ENCODE assay signal across 16 cellular contexts in genomic region chr19:48248081-48248833, GRCh38. TPM values are rescaled to one million over a fixed set of nuclear protein-coding genes. Genes with fewer than 3 reads are reported as not detected.
DNase-seq lines count a peak whose midpoint lies in the region; ATAC-seq, FAIRE-seq and TF ChIP-seq lines count a peak whose summit lies in the region.
"Had no signal": no experiment of that assay in that cellular context is flagged by ENCODE, and none has a peak within 500 bp of the region (broad histone marks: within the 10 kb centered on the region; RNA-seq: fewer than 3 reads in every experiment).

No MANE protein-coding gene starts in this region.

- TF ChIP-seq EP300 in HepG2 (IDR thresholded peaks at IDR 0.05; ENCODE audit: low read depth in 2 of 2, low read length in 2 of 2) (no peak), HepG2 (CRISPR knock-in tag; IDR thresholded peaks at IDR 0.05; ENCODE audit: borderline replicate concordance) (no peak)

- H3K9me3 ChIP-seq in right lobe of liver (no peaks in the 10 kb centered on the region), HepG2 (ENCODE audit: low read length) (no peaks in the 10 kb centered on the region)
- H3K9me3 ChIP-seq: MG63, SJSA1 had no signal

- no peaks in the 10 kb centered on the region for H3K36me3 ChIP-seq in right lobe of liver
- peaks cover 2 to 13% of the 10 kb centered on the region in 2 experiments; a peak in 3 of 5 replicates for H3K36me3 ChIP-seq in HepG2 (replicated peaks in 1 of 2; ENCODE audit: control insufficient read depth in 1 of 2, insufficient read depth in 2 of 2, low read length in 2 of 2)

- H3K27ac Mint-ChIP-seq in activated B cell treated with CpG ODN at 0.5 μM for 24 hours (peak overlapping the region; percentile 83), memory B cell (peak overlapping the region; percentile 95)
- H3K27ac Mint-ChIP-seq: HFFc6 had no signal

- no peak overlapping the region for H3K9ac ChIP-seq in HepG2 (ENCODE audit: insufficient read depth, low read depth, low read length)

- H3K4me1 ChIP-seq in right lobe of liver (peaks cover 0 to 14% (median 0%) of the 10 kb centered on the region in 4 donors), HepG2 (ENCODE audit: insufficient read depth, low read length) (peaks cover 18% of the 10 kb centered on the region)
- H3K4me1 ChIP-seq: SJSA1 had no signal

- BruUV-seq in HepG2 (replicated peaks; lab: Mats Ljungman, UMichigan) = no TSS peak

- in situ Hi-C loops in HepG2 (cut with HindIII; ENCODE audit: extremely low pct_ligation_motif_present, low pct_unique_long_range_greater_than_20kb) = no loop called here

- POLR2A ChIA-PET in HepG2 (lab: Yijun Ruan, JAX) (no interaction called here), activated B cell treated with CpG ODN at 0.5 μM for 24 hours (lab: Charles Lee) (interaction anchor here (0.7 to 1.8 kb wide), 2 partner anchors 10 to 231 kb away, joined by 3 to 7 read pairs; no protein-coding TSS in a partner anchor)

- peak overlapping the region in 2 of 3 donors; percentile 20 to 73 for H3K27ac ChIP-seq in right lobe of liver
- H3K27ac ChIP-seq in HepG2 (ENCODE audit: extremely low read length, insufficient read depth, low read length) = no peak overlapping the region
- H3K27ac ChIP-seq: SJSA1 had no signal

- TF ChIP-seq RAD21 in HepG2 (CRISPR knock-in tag; IDR thresholded peaks at IDR 0.05) = no peak

- H3K27me3 Mint-ChIP-seq in activated B cell treated with CpG ODN at 0.5 μM for 24 hours = no peaks in the 10 kb centered on the region
- H3K27me3 Mint-ChIP-seq in memory B cell = no peaks in the 10 kb centered on the region

- H3K9me3 Mint-ChIP-seq in activated B cell treated with CpG ODN at 0.5 μM for 24 hours = no peaks in the 10 kb centered on the region
- H3K9me3 Mint-ChIP-seq in memory B cell = no peaks in the 10 kb centered on the region
- H3K9me3 Mint-ChIP-seq: HFFc6 had no signal

- H3K4me1 Mint-ChIP-seq in activated B cell treated with CpG ODN at 0.5 μM for 24 hours (peaks cover 60% of the 10 kb centered on the region), memory B cell (peaks cover 28% of the 10 kb centered on the region)

- no peak overlapping the region for H3K4me2 ChIP-seq in HepG2 (ENCODE audit: low read depth, low read length)

- no peaks in the 10 kb centered on the region for H4K20me1 ChIP-seq in HepG2 (ENCODE audit: insufficient read depth, low read length)

- DNase-seq in right lobe of liver (no peak), HepG2 (ENCODE audit: low spot score) (no peak), activated B cell treated with CpG ODN at 0.5 μM for 24 hours (no peak), memory B cell (ENCODE audit: low spot score in 2 of 2) (no peak), NCI-H526 (lab: John Stamatoyannopoulos, UW) (no peak), SHP77 (lab: John Stamatoyannopoulos, UW) (no peak), kidney glomerular epithelial cell (lab: John Stamatoyannopoulos, UW) (no peak)
- DNase-seq: anterior cingulate cortex, COR-L47, HFFc6, MG63, midbrain, NCI-H510A had no signal

- no peak for ATAC-seq in right lobe of liver
- ATAC-seq in HepG2 = no peak
- no peak for ATAC-seq in activated B cell treated with CpG ODN at 0.5 μM for 24 hours (ENCODE audit: low read depth)
- no peak for ATAC-seq in memory B cell (ENCODE audit: low read depth)
- ATAC-seq in GM21423 (IDR thresholded peaks at IDR 0.05; ENCODE audit: unreplicated experiment) = no peak

- no peak for FAIRE-seq in HepG2 (lab: Jason Lieb, UNC)
- FAIRE-seq: urothelium cell line had no signal

- intact Hi-C loops in right lobe of liver (cut with DNase I) (no loop called here), HepG2 (cut with micrococcal nuclease; ENCODE audit: unreplicated experiment) (no loop called here), activated B cell treated with CpG ODN at 0.5 μM for 24 hours (cut with micrococcal nuclease) (no loop called here)

- H3K27me3 ChIP-seq in right lobe of liver (no peaks in the 10 kb centered on the region), HepG2 (ENCODE audit: control insufficient read depth in 1 of 2, insufficient read depth in 2 of 2, low read length in 2 of 2) (no peaks in the 10 kb centered on the region)
- H3K27me3 ChIP-seq: MG63, SJSA1 had no signal

- TF ChIP-seq POLR2A in right lobe of liver (IDR thresholded peaks at IDR 0.05) = no peak
- no peak for TF ChIP-seq POLR2A in HepG2 (IDR thresholded peaks at IDR 0.05; ENCODE audit: insufficient read depth in 1 of 2, low read depth in 2 of 2, low read length in 2 of 2)

- peak overlapping the region in 2 of 3 donors; percentile 26 to 34 for H3K4me3 ChIP-seq in right lobe of liver
- no peak overlapping the region for H3K4me3 ChIP-seq in HepG2 (replicated peaks in 1 of 3; ENCODE audit: insufficient read depth in 1 of 3, low read depth in 2 of 3, low read length in 3 of 3)
- H3K4me3 ChIP-seq: MG63, SJSA1 had no signal

- H2AFZ ChIP-seq in HepG2 (ENCODE audit: low read length) = no peak overlapping the region

- no peak for TF ChIP-seq CTCF in right lobe of liver (IDR thresholded peaks at IDR 0.05)
- no peak for TF ChIP-seq CTCF in HepG2 (CRISPR knock-in tag; IDR thresholded peaks at IDR 0.05)
- no peak for TF ChIP-seq CTCF in activated B cell treated with CpG ODN at 0.5 μM for 24 hours (IDR thresholded peaks at IDR 0.05)

- CTCF ChIA-PET in HepG2 (lab: Yijun Ruan, JAX; ENCODE audit: low intra/inter-chr PET ratio, low total read pairs) (no interaction called here), activated B cell treated with CpG ODN at 0.5 μM for 24 hours (lab: Charles Lee) (interaction anchor here (0.9 kb wide), 1 partner anchor 141 kb away, joined by 4 read pairs; no protein-coding TSS in a partner anchor)

- H3K36me3 Mint-ChIP-seq in activated B cell treated with CpG ODN at 0.5 μM for 24 hours (ENCODE audit: low read depth) (peaks cover 39% of the 10 kb centered on the region), memory B cell (peaks cover 17% of the 10 kb centered on the region)

- H3K79me2 ChIP-seq in HepG2 (ENCODE audit: insufficient read depth, low read length) = no peaks in the 10 kb centered on the region

- 76% methylated on average over 7 of the region's 7 CpGs for WGBS in right lobe of liver (ENCODE audit: insufficient coverage, low coverage, low lambda C conversion rate, missing lambda C conversion rate)
- 96% methylated on average over 7 of the region's 7 CpGs for WGBS in HepG2 (ENCODE audit: low lambda C conversion rate)

- H3K4me3 Mint-ChIP-seq in activated B cell treated with CpG ODN at 0.5 μM for 24 hours (peak overlapping the region; percentile 91), memory B cell (peak overlapping the region; percentile 82)
- H3K4me3 Mint-ChIP-seq: HFFc6 had no signal

RNA-seq across cellular contexts. Expression of gene CARD8, which starts 7.5 kb away (rescaled TPM):
- total RNA-seq in right lobe of liver (10 to 100 TPM; 15.4 to 24.5 (median 19.8) TPM), HepG2 (2016; rRNA removed; fragmentation: Illumina TruSeq; extraction: Trizol) (19.2 and 22.6 TPM in 2 replicates), activated B cell treated with CpG ODN at 0.5 μM for 24 hours (103 and 109 TPM in 2 replicates)
- 10.5 and 12.2 TPM in 2 replicates for total RNA-seq in HepG2 (2016; cell fraction: cytosol; rRNA removed; fragmentation: Illumina TruSeq; extraction: Trizol; ENCODE audit: low read depth)
- 20.3 and 22.0 TPM in 2 replicates for total RNA-seq in HepG2 (2016; cell fraction: insoluble cytoplasmic fraction; rRNA removed; fragmentation: Illumina TruSeq; extraction: Trizol)
- 14.9 and 16.2 TPM in 2 replicates for total RNA-seq in HepG2 (2016; cell fraction: membrane; rRNA removed; fragmentation: Illumina TruSeq; extraction: Trizol)
- total RNA-seq in HepG2 (2016; cell fraction: nucleus; rRNA removed; fragmentation: Illumina TruSeq; extraction: Trizol) = 27.3 and 27.4 TPM in 2 replicates
- 12.6 and 15.0 TPM in 2 replicates for polyA plus RNA-seq in HepG2 (2011; rRNA removed)
- polyA plus RNA-seq in HepG2 (2011; cell fraction: cytosol; rRNA removed) = 6.0 and 6.2 TPM in 2 replicates
- 55.7 and 59.6 TPM in 2 replicates for polyA plus RNA-seq in HepG2 (2011; cell fraction: nucleus; rRNA removed)
- polyA plus RNA-seq in HepG2 (2012) = 15.3 and 16.1 TPM in 2 replicates
- polyA plus RNA-seq in HepG2 (2016; cell fraction: cytosol; fragmentation: Illumina TruSeq; extraction: Trizol; ENCODE audit: low read depth) = 8.2 and 8.4 TPM in 2 replicates
- polyA plus RNA-seq in HepG2 (2016; cell fraction: insoluble cytoplasmic fraction; fragmentation: Illumina TruSeq; extraction: Trizol; ENCODE audit: low read depth) = 18.5 and 19.2 TPM in 2 replicates
- polyA plus RNA-seq in HepG2 (2016; cell fraction: membrane; fragmentation: Illumina TruSeq; extraction: Trizol; ENCODE audit: low read depth) = 9.8 TPM in 2 replicates
- polyA plus RNA-seq in HepG2 (2016; cell fraction: nucleus; fragmentation: Illumina TruSeq; extraction: Trizol; ENCODE audit: insufficient read depth, low read depth) = 40.8 and 46.1 TPM in 2 replicates
- 11.4 and 14.4 TPM in 2 replicates for polyA minus RNA-seq in HepG2 (2011; rRNA and poly(A)+ RNA removed; ENCODE audit: low replicate concordance)
- polyA minus RNA-seq in HepG2 (2011; cell fraction: cytosol; rRNA and poly(A)+ RNA removed) = 6.8 and 7.5 TPM in 2 replicates
- polyA minus RNA-seq in HepG2 (2011; cell fraction: nucleus; rRNA and poly(A)+ RNA removed) = 61.5 and 62.0 TPM in 2 replicates

RNA-seq across cellular contexts. Expression of gene ZNF114, which starts 21.6 kb away (rescaled TPM):
- total RNA-seq in right lobe of liver (under 1 TPM in 1 of 6 experiments, not detected in 5; 0.49 TPM), HepG2 (2016; rRNA removed; fragmentation: Illumina TruSeq; extraction: Trizol) (13.3 and 18.0 TPM in 2 replicates), activated B cell treated with CpG ODN at 0.5 μM for 24 hours (1.5 and 1.6 TPM in 2 replicates)
- 4.1 and 5.6 TPM in 2 replicates for total RNA-seq in HepG2 (2016; cell fraction: cytosol; rRNA removed; fragmentation: Illumina TruSeq; extraction: Trizol; ENCODE audit: low read depth)
- 13.4 and 17.1 TPM in 2 replicates for total RNA-seq in HepG2 (2016; cell fraction: insoluble cytoplasmic fraction; rRNA removed; fragmentation: Illumina TruSeq; extraction: Trizol)
- 9.9 and 12.6 TPM in 2 replicates for total RNA-seq in HepG2 (2016; cell fraction: membrane; rRNA removed; fragmentation: Illumina TruSeq; extraction: Trizol)
- 7.2 and 8.3 TPM in 2 replicates for total RNA-seq in HepG2 (2016; cell fraction: nucleus; rRNA removed; fragmentation: Illumina TruSeq; extraction: Trizol)
- 2.1 and 3.4 TPM in 2 replicates for polyA plus RNA-seq in HepG2 (2011; rRNA removed)
- 2.4 and 3.1 TPM in 2 replicates for polyA plus RNA-seq in HepG2 (2011; cell fraction: cytosol; rRNA removed)
- polyA plus RNA-seq in HepG2 (2011; cell fraction: nucleus; rRNA removed) = 1.5 and 2.4 TPM in 2 replicates
- polyA plus RNA-seq in HepG2 (2012) = 1.7 TPM in 2 replicates
- 0.91 and 1.1 TPM in 2 replicates for polyA plus RNA-seq in HepG2 (2016; cell fraction: cytosol; fragmentation: Illumina TruSeq; extraction: Trizol; ENCODE audit: low read depth)
- 11.6 and 12.0 TPM in 2 replicates for polyA plus RNA-seq in HepG2 (2016; cell fraction: insoluble cytoplasmic fraction; fragmentation: Illumina TruSeq; extraction: Trizol; ENCODE audit: low read depth)
- 2.7 and 3.7 TPM in 2 replicates for polyA plus RNA-seq in HepG2 (2016; cell fraction: membrane; fragmentation: Illumina TruSeq; extraction: Trizol; ENCODE audit: low read depth)
- polyA plus RNA-seq in HepG2 (2016; cell fraction: nucleus; fragmentation: Illumina TruSeq; extraction: Trizol; ENCODE audit: insufficient read depth, low read depth) = 14.1 and 14.6 TPM in 2 replicates
- polyA minus RNA-seq in HepG2 (2011; rRNA and poly(A)+ RNA removed; ENCODE audit: low replicate concordance) = 4.2 and 4.6 TPM in 2 replicates
- 3.3 and 6.2 TPM in 2 replicates for polyA minus RNA-seq in HepG2 (2011; cell fraction: cytosol; rRNA and poly(A)+ RNA removed)
- 6.3 and 7.2 TPM in 2 replicates for polyA minus RNA-seq in HepG2 (2011; cell fraction: nucleus; rRNA and poly(A)+ RNA removed)

Comparison
In these comparisons a context has a peak if more than half of its experiments do, and no peak if none do; other contexts are left out.
1. H3K4me3 ChIP-seq: peak in right lobe of liver (2 of 3); none in HepG2 (0 of 3).